8 cellular contexts compared by ENCODE assay signal in genomic region chr18:14179306-14179705, GRCh38. TPM values are rescaled to one million over a fixed set of nuclear protein-coding genes. Genes with fewer than 3 reads are reported as not detected.
DNase-seq lines count a peak whose midpoint lies in the region; ATAC-seq and TF ChIP-seq lines count a peak whose summit lies in the region.

No MANE protein-coding gene starts in this region.

- H3K9me3 ChIP-seq in HCT116 (ENCODE audit: control insufficient read depth in 1 of 2, insufficient read depth in 1 of 2, low read depth in 1 of 2, low read length in 2 of 2) (no peaks in the 10 kb centered on the region), mucosa of descending colon (no peaks in the 10 kb centered on the region)

- no peaks in the 10 kb centered on the region for H3K79me2 ChIP-seq in HCT116 (ENCODE audit: insufficient read depth, low read length)

- POLR2A ChIA-PET in HCT116 (lab: Charles Lee) = no interaction called here

- no peaks in the 10 kb centered on the region for H4K20me1 ChIP-seq in HCT116 (ENCODE audit: insufficient read depth)

- CTCF ChIA-PET in HCT116 (lab: Charles Lee) = interaction anchor here (1.0 kb wide), 1 partner anchor 367 kb away, joined by 3 read pairs; no protein-coding TSS in a partner anchor

- RAD21 ChIA-PET in HCT116 (lab: Charles Lee; ENCODE audit: low non-redundant PET in 1 of 2, low total read pairs in 2 of 2, uncharacterized antibody in 2 of 2, unreplicated experiment in 2 of 2) = no interaction called here

- ATAC-seq in HCT116 (peak; percentile 2; the same call in 1 of the 2 replicates), mucosa of descending colon (peak; percentile 30), HG03097 (IDR thresholded peaks at IDR 0.05; ENCODE audit: low FRiP score, unreplicated experiment) (no peak), GM21825 (IDR thresholded peaks at IDR 0.05; ENCODE audit: unreplicated experiment) (no peak), HG03469 (IDR thresholded peaks at IDR 0.05; ENCODE audit: unreplicated experiment) (no peak), GM21381 (IDR thresholded peaks at IDR 0.05; ENCODE audit: unreplicated experiment) (no peak)

- TF ChIP-seq POLR2A in HCT116 (IDR thresholded peaks at IDR 0.05; ENCODE audit: borderline replicate concordance, extremely low read depth, insufficient read depth, insufficient read length) = no peak

- TF ChIP-seq RAD21 in HCT116 (IDR thresholded peaks at IDR 0.05; ENCODE audit: low read depth) = no peak

- H3K4me1 ChIP-seq in HCT116 (ENCODE audit: control insufficient read depth in 1 of 2, insufficient read depth in 2 of 2, low read length in 2 of 2) (peaks cover 0 to 3% of the 10 kb centered on the region in 2 experiments; a peak in 1 of 4 replicates), mucosa of descending colon (ENCODE audit: low read depth) (no peaks in the 10 kb centered on the region)

- peak overlapping the region; percentile 69 for H3K4me2 ChIP-seq in HCT116 (ENCODE audit: low read length)

- DNase-seq in CD14-positive monocyte (ENCODE audit: low spot score) = no peak
- no peak for DNase-seq in HCT116 (ENCODE audit: low read depth, low spot score)
- no peak for DNase-seq in activated naive CD8-positive, alpha-beta T cell treated with anti-CD3 and anti-CD28 coated beads for 36 hours
- DNase-seq in mucosa of descending colon = peak in 2 of 3 donors; percentile 46 to 48

- no peaks in the 10 kb centered on the region for H3K27me3 ChIP-seq in HCT116 (ENCODE audit: insufficient read depth, low read length)

- H3K36me3 ChIP-seq in HCT116 (ENCODE audit: control insufficient read depth in 1 of 2, insufficient read depth in 2 of 2, low read length in 2 of 2) (no peaks in the 10 kb centered on the region), mucosa of descending colon (ENCODE audit: low read depth) (no peaks in the 10 kb centered on the region)

- TF ChIP-seq CTCF in CD14-positive monocyte (IDR thresholded peaks at IDR 0.05) (no peak), HCT116 (IDR thresholded peaks at IDR 0.05 in 2 of 3, conservative IDR thresholded peaks at IDR 0.05 in 1 of 3; ENCODE audit: borderline replicate concordance in 1 of 3, insufficient read depth in 1 of 3, low read depth in 2 of 3, low read length in 2 of 3) (no peak), mucosa of descending colon (IDR thresholded peaks at IDR 0.05) (no peak)

- peaks cover 0 to 7% (median 1%) of the 10 kb centered on the region in 7 donors for H3K9me3 Mint-ChIP-seq in CD14-positive monocyte
- no peaks in the 10 kb centered on the region for H3K9me3 Mint-ChIP-seq in activated naive CD8-positive, alpha-beta T cell treated with anti-CD3 and anti-CD28 coated beads for 36 hours

- TSS peak; percentile 81 for BruUV-seq in HCT116 (replicated peaks; lab: Mats Ljungman, UMichigan)

- H3K4me3 Mint-ChIP-seq in CD14-positive monocyte = peak overlapping the region; percentile 84 to 89
- H3K4me3 Mint-ChIP-seq in activated naive CD8-positive, alpha-beta T cell treated with anti-CD3 and anti-CD28 coated beads for 36 hours = peak overlapping the region; percentile 93

- H3K9ac ChIP-seq in HCT116 (ENCODE audit: low read length) = no peak overlapping the region

- H3K27me3 Mint-ChIP-seq in CD14-positive monocyte (ENCODE audit: low read depth in 3 of 3) = peaks cover 4 to 13% (median 7%) of the 10 kb centered on the region in 3 donors
- H3K27me3 Mint-ChIP-seq in activated naive CD8-positive, alpha-beta T cell treated with anti-CD3 and anti-CD28 coated beads for 36 hours = no peaks in the 10 kb centered on the region

- H3K27ac ChIP-seq in HCT116 (ENCODE audit: low read depth, low read length) = no peak overlapping the region

- H3K4me1 Mint-ChIP-seq in CD14-positive monocyte = peaks cover 5% of the 10 kb centered on the region
- peaks cover 5% of the 10 kb centered on the region for H3K4me1 Mint-ChIP-seq in activated naive CD8-positive, alpha-beta T cell treated with anti-CD3 and anti-CD28 coated beads for 36 hours

- no peaks in the 10 kb centered on the region for H3K9me2 ChIP-seq in HCT116 (ENCODE audit: insufficient read depth)

- H2AFZ ChIP-seq in HCT116 (ENCODE audit: low read depth, low read length, poor library complexity, severe bottlenecking) = no peak overlapping the region

- H3K4me3 ChIP-seq in HCT116 (replicated peaks in 1 of 2; ENCODE audit: low read depth in 1 of 2, low read length in 2 of 2) = peak overlapping the region in 1 of 2 experiments; percentile 18; a peak in 2 of 4 replicates
- H3K4me3 ChIP-seq in mucosa of descending colon = no peak overlapping the region

- no peak overlapping the region for H3K27ac Mint-ChIP-seq in CD14-positive monocyte
- H3K27ac Mint-ChIP-seq in activated naive CD8-positive, alpha-beta T cell treated with anti-CD3 and anti-CD28 coated beads for 36 hours = peak overlapping the region; percentile 78

- intact Hi-C loops in CD14-positive monocyte (cut with micrococcal nuclease) (no loop called here), HCT116 (cut with micrococcal nuclease) (loop anchor here (5.0 kb wide), 1 partner anchor 218 kb away; no protein-coding TSS in a partner anchor), mucosa of descending colon (cut with DNase I, micrococcal nuclease) (no loop called here)

- H3K36me3 Mint-ChIP-seq in CD14-positive monocyte = no peaks in the 10 kb centered on the region
- H3K36me3 Mint-ChIP-seq in activated naive CD8-positive, alpha-beta T cell treated with anti-CD3 and anti-CD28 coated beads for 36 hours = no peaks in the 10 kb centered on the region

TF ChIP-seq in HCT116, 20 proteins besides CTCF, POLR2A, EP300 and RAD21 (continues in another document):
- TF ChIP-seq FOSL1 (IDR thresholded peaks at IDR 0.05; ENCODE audit: low read depth) (no peak), ZBTB33 (IDR thresholded peaks at IDR 0.05; ENCODE audit: extremely low read depth, insufficient replicate concordance, low read length) (no peak), SP1 (IDR thresholded peaks at IDR 0.05; ENCODE audit: low read depth) (no peak), ELF1 (IDR thresholded peaks at IDR 0.05; ENCODE audit: borderline replicate concordance, low read depth) (no peak), CEBPB (IDR thresholded peaks at IDR 0.05; ENCODE audit: low read depth) (no peak), ZNF274 (IDR thresholded peaks at IDR 0.05; ENCODE audit: low read depth, low read length) (no peak), EZH2phosphoT487 (IDR thresholded peaks at IDR 0.05; ENCODE audit: borderline replicate concordance) (no peak), JUND (IDR thresholded peaks at IDR 0.05) (no peak), EZH2 (IDR thresholded peaks at IDR 0.05) (no peak), REST (IDR thresholded peaks at IDR 0.05; ENCODE audit: low read depth) (no peak), SIN3A (IDR thresholded peaks at IDR 0.05; ENCODE audit: low read depth) (no peak), YY1 (IDR thresholded peaks at IDR 0.05; ENCODE audit: extremely low read depth, insufficient replicate concordance, low read depth, low read length) (no peak), EGR1 (IDR thresholded peaks at IDR 0.05; ENCODE audit: low read depth) (no peak), CBX3 (IDR thresholded peaks at IDR 0.05; ENCODE audit: low read depth) (no peak), ATF3 (IDR thresholded peaks at IDR 0.05) (no peak)

RNA-seq across cellular contexts. Expression of gene ZNF519, which starts 47.1 kb away (rescaled TPM):
- under 1 TPM; 0.52 to 0.63 TPM for polyA plus RNA-seq in CD14-positive monocyte
- total RNA-seq in HCT116 (2021; ENCODE audit: unreplicated experiment) (6.5 TPM), mucosa of descending colon (10 to 100 TPM in 1 of 3 donors, 1 to 10 TPM in 2; 7.3 to 12.8 (median 7.4) TPM)
- 3.3 and 3.5 TPM in 2 replicates for polyA plus RNA-seq in HCT116 (2012)
- total RNA-seq in activated naive CD8-positive, alpha-beta T cell treated with anti-CD3 and anti-CD28 coated beads for 36 hours = 10 to 100 TPM; 13.0 to 13.5 TPM

Comparison
In these comparisons a context has a peak if more than half of its experiments do, and no peak if none do; other contexts are left out.
1. DNase-seq: peak in mucosa of descending colon (2 of 3); none in CD14-positive monocyte (single experiment), HCT116 (single experiment) and activated naive CD8-positive, alpha-beta T cell treated with anti-CD3 and anti-CD28 coated beads for 36 hours (single experiment).
2. ATAC-seq: peak in HCT116 (single experiment) and mucosa of descending colon (single experiment); none in HG03097 (single experiment), GM21825 (single experiment), HG03469 (single experiment) and GM21381 (single experiment).